14 cellular contexts compared by ENCODE assay signal in the genomic region with DNA sequence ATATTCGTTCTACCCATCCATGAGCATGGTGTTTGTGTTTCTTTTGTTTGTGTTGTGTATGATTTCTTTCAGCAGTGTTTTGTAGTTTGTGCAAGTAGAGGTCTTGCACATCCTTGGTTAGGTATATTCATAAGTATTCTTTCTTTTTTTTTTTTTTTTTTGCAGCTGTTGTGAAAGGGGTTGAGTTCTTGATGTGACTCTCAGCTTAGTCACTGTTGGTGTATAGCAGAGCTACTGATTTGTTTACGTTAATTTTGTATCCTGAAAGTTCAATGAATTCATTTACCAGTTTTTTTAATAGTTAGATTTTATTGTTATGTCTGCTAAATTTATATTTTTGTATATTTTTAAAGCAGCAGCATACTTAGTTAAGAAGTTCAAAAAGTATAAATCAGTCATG.
"Had no signal": no experiment of that assay in that cellular context is flagged by ENCODE, and none has a peak within 500 bp of the region (broad histone marks: within the 10 kb centered on the region; RNA-seq: fewer than 3 reads in every experiment).

No MANE protein-coding gene starts in this region.

- H2AFZ ChIP-seq: parathyroid adenoma had no signal

- H3K9me3 ChIP-seq: adrenal gland had no signal

- H3K4me1 ChIP-seq: adrenal gland, parathyroid adenoma, tibial nerve had no signal

- H3K36me3 ChIP-seq: adrenal gland, tibial nerve had no signal

- H3K79me2 ChIP-seq: parathyroid adenoma had no signal

- H3K27me3 ChIP-seq: adrenal gland, dorsolateral prefrontal cortex, tibial nerve had no signal

- H3K9ac ChIP-seq: parathyroid adenoma had no signal

- DNase-seq: activated CD4-positive, alpha-beta T cell treated with anti-CD3 and anti-CD28 coated beads for 1 hour; activated gamma-delta T cell; activated T-cell treated with anti-CD3 and anti-CD28 coated beads, Interleukin-2, amount 50 U/mL, for 72 hours; adrenal gland; caudate nucleus; dorsolateral prefrontal cortex; endodermal cell; mesendoderm; naive thymus-derived CD8-positive, alpha-beta T cell; stimulated activated CD4-positive, alpha-beta T cell treated with anti-CD3 and anti-CD28 coated beads, Interleukin-12 subunit alpha, Interleukin-12 subunit beta, amount 100 ng/mL, for 4 hours; stimulated activated naive CD8-positive, alpha-beta T cell treated with anti-CD3 and anti-CD28 coated beads, Interleukin-15, Interleukin-2, amounts not matched to agents 100 U/mL and 50 U/mL, for 24 hours had no signal

- H3K4me3 ChIP-seq: adrenal gland, dorsolateral prefrontal cortex, tibial nerve had no signal

- H3K27ac ChIP-seq: adrenal gland, dorsolateral prefrontal cortex, parathyroid adenoma, tibial nerve, VCaP had no signal
